ENCODE assay signal across 11 cellular contexts in the genomic region with DNA sequence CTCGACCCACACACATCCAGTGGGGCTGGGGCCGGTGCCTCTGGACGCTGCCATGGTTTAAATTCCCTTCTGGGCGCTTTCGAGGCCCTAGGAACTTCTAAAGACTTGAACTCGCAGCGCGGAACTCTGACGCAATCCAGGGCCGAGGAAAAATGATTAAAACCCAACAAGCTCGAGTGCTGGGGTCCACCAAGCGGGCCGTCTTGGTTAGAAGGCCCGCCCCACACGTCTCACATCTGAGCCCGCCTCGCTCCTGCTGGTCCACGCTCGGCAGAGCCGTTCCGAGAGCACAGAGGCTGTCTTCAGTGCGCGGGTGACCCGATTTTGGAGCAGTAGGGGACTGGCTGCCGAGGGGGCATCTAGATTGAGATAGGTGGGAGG. TPM values are rescaled to one million over a fixed set of nuclear protein-coding genes. Genes with fewer than 3 reads are reported as not detected.
DNase-seq lines count a peak whose midpoint lies in the region; ATAC-seq, FAIRE-seq and TF ChIP-seq lines count a peak whose summit lies in the region.
"Had no signal": no experiment of that assay in that cellular context is flagged by ENCODE, and none has a peak within 500 bp of the region (broad histone marks: within the 10 kb centered on the region; RNA-seq: fewer than 3 reads in every experiment).

No MANE protein-coding gene starts in this region.

- H3K9me2 ChIP-seq in SK-N-SH, result no peaks in the 10 kb centered on the region

- H3K27me3 ChIP-seq in SK-N-SH (ENCODE audit: insufficient read depth) (peaks cover 35% of the 10 kb centered on the region), skeletal muscle tissue (ENCODE audit: control insufficient read depth in 3 of 3, insufficient read depth in 3 of 3, low read length in 3 of 3) (peaks cover 17 to 26% (median 19%) of the 10 kb centered on the region in 3 donors)

- no peak overlapping the region for H3K27ac ChIP-seq in SK-N-SH (ENCODE audit: low read depth in 2 of 2, low read length in 1 of 2)
- H3K27ac ChIP-seq in kidney (ENCODE audit: low read depth in 2 of 2, low read length in 2 of 2), result peak overlapping the region; percentile 3
- H3K27ac ChIP-seq in skeletal muscle tissue (ENCODE audit: low read depth, low read length), result no peak overlapping the region
- H3K27ac ChIP-seq: 22Rv1, pancreas had no signal

- CTCF ChIA-PET in SK-N-SH (lab: Yijun Ruan, JAX), result interaction anchor here (1.0 kb wide), 1 partner anchor 9 kb away, joined by 3 read pairs; no protein-coding TSS in a partner anchor

- H3K4me3 ChIP-seq in SK-N-SH (ENCODE audit: low read depth in 2 of 2, low read length in 1 of 2), result peak overlapping the region in 1 of 2 experiments; percentile 34; a peak in 1 of 4 replicates
- H3K4me3 ChIP-seq in astrocyte of the cerebellum (ENCODE audit: low read depth, low read length), result peak overlapping the region; percentile 55
- H3K4me3 ChIP-seq in kidney (ENCODE audit: low read length in 2 of 2), result peak overlapping the region; percentile 28 to 64
- H3K4me3 ChIP-seq in skeletal muscle tissue (ENCODE audit: low read length in 3 of 3), result peak overlapping the region; percentile 35 to 52 (median 43)

- H3K9ac ChIP-seq in SK-N-SH (no peak overlapping the region), kidney (ENCODE audit: low read length in 2 of 2) (peak overlapping the region in 1 of 2 donors; percentile 12), skeletal muscle tissue (ENCODE audit: low read depth in 1 of 3, low read length in 3 of 3) (no peak overlapping the region)

- FAIRE-seq in kidney (lab: Jason Lieb, UNC), result no peak
- FAIRE-seq: pancreas had no signal

- H3K4me1 ChIP-seq in SK-N-SH (ENCODE audit: control insufficient read depth in 1 of 2, insufficient read depth in 2 of 2, low read depth in 1 of 2, low read length in 1 of 2) (peaks cover 0 to 4% of the 10 kb centered on the region in 2 experiments; a peak in 1 of 4 replicates), kidney (ENCODE audit: control insufficient read depth in 1 of 2, insufficient read depth in 1 of 2, low read depth in 1 of 2, low read length in 2 of 2) (peaks cover 0 to 4% of the 10 kb centered on the region in 2 donors), skeletal muscle tissue (ENCODE audit: control insufficient read depth in 3 of 3, insufficient read depth in 3 of 3, low read length in 3 of 3) (peaks cover 0 to 4% (median 2%) of the 10 kb centered on the region in 3 donors)
- H3K4me1 ChIP-seq: pancreas had no signal

- 37% methylated on average over 18 of the region's 25 CpGs for WGBS in SK-N-SH (ENCODE audit: low lambda C conversion rate)

- peak; percentile 25 for DNase-seq in SK-N-SH
- DNase-seq in astrocyte of the cerebellum (ENCODE audit: low read depth), result no peak
- DNase-seq in kidney, result no peak
- DNase-seq in A172 (ENCODE audit: low spot score), result no peak

- H3K9me3 ChIP-seq in SK-N-SH (no peaks in the 10 kb centered on the region), kidney (ENCODE audit: control insufficient read depth in 1 of 2, low read length in 2 of 2) (no peaks in the 10 kb centered on the region), skeletal muscle tissue (ENCODE audit: control insufficient read depth in 3 of 3, low read length in 3 of 3) (no peaks in the 10 kb centered on the region)
- H3K9me3 ChIP-seq: pancreas had no signal

- peak overlapping the region; percentile 63; the same call in 1 of the 2 replicates for H3K4me2 ChIP-seq in SK-N-SH

- ATAC-seq in SK-N-SH treated with all-trans-retinoic acid at 6 μM for 48 hours, result no peak
- no peak for ATAC-seq in GM21717 (IDR thresholded peaks at IDR 0.05; ENCODE audit: unreplicated experiment)
- ATAC-seq in GM19467 (IDR thresholded peaks at IDR 0.05; ENCODE audit: unreplicated experiment), result no peak

- TF ChIP-seq EP300 in SK-N-SH (IDR thresholded peaks at IDR 0.05; ENCODE audit: borderline replicate concordance in 1 of 2, low read depth in 1 of 2, low read length in 1 of 2), result no peak

- in situ Hi-C loops in astrocyte of the cerebellum (cut with HindIII; ENCODE audit: low sequenced_read_pairs), result no loop called here

- intact Hi-C loops in kidney (cut with DNase I), result no loop called here

- no peak overlapping the region for H2AFZ ChIP-seq in SK-N-SH (ENCODE audit: low read depth)

- H3K79me2 ChIP-seq in SK-N-SH (ENCODE audit: insufficient read depth), result no peaks in the 10 kb centered on the region

- H4K20me1 ChIP-seq in SK-N-SH (ENCODE audit: insufficient read depth), result no peaks in the 10 kb centered on the region

- TF ChIP-seq CTCF in SK-N-SH (IDR thresholded peaks at IDR 0.05) (no peak), astrocyte of the cerebellum (IDR thresholded peaks at IDR 0.05; ENCODE audit: low read depth, low read length, missing control alignments) (no peak), kidney (IDR thresholded peaks at IDR 0.05; ENCODE audit: borderline replicate concordance, extremely low read depth, insufficient read depth) (no peak)

- no peaks in the 10 kb centered on the region for H3F3A ChIP-seq in SK-N-SH (replicated peaks; ENCODE audit: insufficient read depth)

- H3K36me3 ChIP-seq in SK-N-SH (replicated peaks in 1 of 2; ENCODE audit: control insufficient read depth in 1 of 2, insufficient read depth in 2 of 2, low read length in 1 of 2) (no peaks in the 10 kb centered on the region), kidney (ENCODE audit: control insufficient read depth in 1 of 2, insufficient read depth in 2 of 2, low read length in 2 of 2) (no peaks in the 10 kb centered on the region), skeletal muscle tissue (ENCODE audit: control insufficient read depth in 3 of 3, insufficient read depth in 3 of 3, low read length in 3 of 3) (no peaks in the 10 kb centered on the region)
- H3K36me3 ChIP-seq: pancreas had no signal

- TF ChIP-seq RAD21 in SK-N-SH (IDR thresholded peaks at IDR 0.05; ENCODE audit: low read length), result no peak

- POLR2A ChIA-PET in SK-N-SH (lab: Yijun Ruan, JAX), result no interaction called here

TF ChIP-seq in SK-N-SH, 30 proteins besides CTCF, POLR2A, EP300 and RAD21 (continues in another document):
- TF ChIP-seq IRF3 (IDR thresholded peaks at IDR 0.05; ENCODE audit: low read depth, low read length) (no peak), RXRA (IDR thresholded peaks at IDR 0.05; ENCODE audit: borderline replicate concordance, low read depth) (no peak), EZH2phosphoT487 (IDR thresholded peaks at IDR 0.05; ENCODE audit: borderline replicate concordance, low read depth) (no peak)

TF ChIP-seq in SK-N-SH treated with all-trans-retinoic acid at 6 μM for 48 hours, 23 proteins besides CTCF, POLR2A, EP300 and RAD21 (continues in another document):
- TF ChIP-seq TCF4 (CRISPR knock-in tag; IDR thresholded peaks at IDR 0.05; ENCODE audit: borderline replicate concordance) (no peak), ZFP30 (CRISPR knock-in tag; IDR thresholded peaks at IDR 0.05) (no peak), RARB (CRISPR knock-in tag; IDR thresholded peaks at IDR 0.05) (no peak), PPARA (CRISPR knock-in tag; IDR thresholded peaks at IDR 0.05; ENCODE audit: borderline replicate concordance) (no peak), ZNF565 (CRISPR knock-in tag; conservative IDR thresholded peaks at IDR 0.05; ENCODE audit: low read depth) (no peak), CREB5 (CRISPR knock-in tag; IDR thresholded peaks at IDR 0.05; ENCODE audit: low read depth) (no peak), ESRRG (CRISPR knock-in tag; IDR thresholded peaks at IDR 0.05) (no peak), TOX (CRISPR knock-in tag; IDR thresholded peaks at IDR 0.05; ENCODE audit: borderline replicate concordance) (no peak), GLIS3 (CRISPR knock-in tag; IDR thresholded peaks at IDR 0.05) (no peak)
- TF ChIP-seq, protein P1, sequence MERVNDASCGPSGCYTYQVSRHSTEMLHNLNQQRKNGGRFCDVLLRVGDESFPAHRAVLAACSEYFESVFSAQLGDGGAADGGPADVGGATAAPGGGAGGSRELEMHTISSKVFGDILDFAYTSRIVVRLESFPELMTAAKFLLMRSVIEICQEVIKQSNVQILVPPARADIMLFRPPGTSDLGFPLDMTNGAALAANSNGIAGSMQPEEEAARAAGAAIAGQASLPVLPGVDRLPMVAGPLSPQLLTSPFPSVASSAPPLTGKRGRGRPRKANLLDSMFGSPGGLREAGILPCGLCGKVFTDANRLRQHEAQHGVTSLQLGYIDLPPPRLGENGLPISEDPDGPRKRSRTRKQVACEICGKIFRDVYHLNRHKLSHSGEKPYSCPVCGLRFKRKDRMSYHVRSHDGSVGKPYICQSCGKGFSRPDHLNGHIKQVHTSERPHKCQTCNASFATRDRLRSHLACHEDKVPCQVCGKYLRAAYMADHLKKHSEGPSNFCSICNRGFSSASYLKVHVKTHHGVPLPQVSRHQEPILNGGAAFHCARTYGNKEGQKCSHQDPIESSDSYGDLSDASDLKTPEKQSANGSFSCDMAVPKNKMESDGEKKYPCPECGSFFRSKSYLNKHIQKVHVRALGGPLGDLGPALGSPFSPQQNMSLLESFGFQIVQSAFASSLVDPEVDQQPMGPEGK (CRISPR knock-in tag; IDR thresholded peaks at IDR 0.05; ENCODE audit: borderline replicate concordance), result no peak

RNA-seq across cellular contexts. Expression of gene CRHBP, which starts 1.5 kb away (rescaled TPM):
- not detected in 2 replicates for polyA plus RNA-seq in SK-N-SH (2012; rRNA removed)
- polyA plus RNA-seq in SK-N-SH (2012; cell fraction: cytosol; rRNA removed), result not detected in 2 replicates
- polyA plus RNA-seq in SK-N-SH (2012; cell fraction: nucleus; rRNA removed), result not detected in 2 replicates
- 8.6 TPM for total RNA-seq in kidney
- 67.7 TPM for polyA plus RNA-seq in kidney (ENCODE audit: insufficient read depth, low read depth, low replicate concordance)
- total RNA-seq in skeletal muscle tissue, result not detected
- total RNA-seq in A172 (2014; rRNA removed; shearing (Covaris generic)), result 0.14 TPM in 1 of 2 replicates, not detected in the other
- total RNA-seq: M059J had no signal

Comparison
In these comparisons a context has a peak if more than half of its experiments do, and no peak if none do; other contexts are left out.
1. H3K27ac ChIP-seq: peak in kidney (2 of 2); none in SK-N-SH (0 of 2) and skeletal muscle tissue (single experiment).